Comparison of ENCODE assay signal across 9 cellular contexts in the genomic region with DNA sequence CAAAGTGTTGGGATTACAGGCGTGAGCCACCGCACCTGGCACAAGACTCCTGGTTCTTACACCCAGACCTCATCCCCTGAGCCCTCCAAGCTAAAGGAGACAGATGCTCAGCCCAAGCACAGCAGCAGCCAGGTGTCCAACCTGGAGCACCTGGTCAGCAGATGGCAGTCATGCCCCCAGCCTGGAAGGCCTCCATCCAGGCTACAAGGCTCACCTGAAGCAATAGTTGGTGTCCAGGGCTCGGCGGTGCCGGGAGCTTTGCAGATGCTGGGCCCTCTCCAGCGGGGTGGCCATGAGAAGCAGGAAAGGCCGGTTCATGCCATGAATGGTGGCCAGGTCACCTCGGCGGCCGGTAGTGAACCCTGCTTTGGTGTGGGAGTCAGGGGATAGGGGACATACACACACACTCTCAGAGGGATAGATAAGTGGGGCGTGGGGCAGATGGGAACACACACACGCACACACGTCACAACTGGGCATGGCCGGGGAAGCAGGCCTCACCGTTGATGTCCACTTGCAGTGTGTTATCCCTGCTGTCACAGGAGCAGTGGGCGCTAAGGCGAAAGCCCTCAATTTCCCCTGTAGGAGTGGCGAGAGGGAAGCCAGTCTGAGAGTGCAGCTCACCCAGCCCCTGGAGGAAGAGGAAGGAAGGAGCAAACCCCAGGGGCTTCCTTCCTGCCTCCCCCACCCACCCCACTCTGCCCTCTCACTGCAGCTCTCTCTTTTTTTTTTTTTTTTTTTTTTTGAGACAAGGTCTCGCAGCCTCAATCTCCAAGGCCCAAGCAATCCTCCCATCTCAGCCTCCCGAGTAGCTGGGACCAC. TPM values are rescaled to one million over a fixed set of nuclear protein-coding genes. Genes with fewer than 3 reads are reported as not detected.
DNase-seq lines count a peak whose midpoint lies in the region; ATAC-seq and TF ChIP-seq lines count a peak whose summit lies in the region.
"Had no signal": no experiment of that assay in that cellular context is flagged by ENCODE, and none has a peak within 500 bp of the region (broad histone marks: within the 10 kb centered on the region; RNA-seq: fewer than 3 reads in every experiment).

No MANE protein-coding gene starts in this region.

- H3K9me3 ChIP-seq in right lobe of liver (no peaks in the 10 kb centered on the region), osteoblast (ENCODE audit: low read depth, low read length) (no peaks in the 10 kb centered on the region)

- TF ChIP-seq CTCF in right lobe of liver (IDR thresholded peaks at IDR 0.05): peak in 1 of 4 donors; percentile 11
- no peak for TF ChIP-seq CTCF in osteoblast (IDR thresholded peaks at IDR 0.05; ENCODE audit: extremely low read depth, low read depth, low read length)

- H2AFZ ChIP-seq in osteoblast (ENCODE audit: low read length): no peak overlapping the region

- DNase-seq in CD1c-positive myeloid dendritic cell (ENCODE audit: extremely low spot score) (peak; percentile 32), GDM1 (lab: John Stamatoyannopoulos, UW) (peak; percentile 45), UCSD-AML1 (lab: John Stamatoyannopoulos, UW; ENCODE audit: unreplicated experiment) (peak; percentile 60), right lobe of liver (peak in 1 of 3 donors; percentile 50), osteoblast (ENCODE audit: insufficient read length, low spot score, missing footprints) (no peak), NCI-H2107 (lab: John Stamatoyannopoulos, UW) (no peak), SIG-M5 (lab: John Stamatoyannopoulos, UW) (no peak)
- DNase-seq: SW 1271 had no signal

- ATAC-seq in right lobe of liver: peak; percentile 50 to 61 (median 56)
- no peak for ATAC-seq in GM21390 (IDR thresholded peaks at IDR 0.05; ENCODE audit: unreplicated experiment)

- H4K20me1 ChIP-seq in osteoblast (ENCODE audit: insufficient read depth, low read length): peaks cover 23% of the 10 kb centered on the region

- H3K79me2 ChIP-seq in osteoblast (ENCODE audit: insufficient read depth, low read length): peaks cover 22% of the 10 kb centered on the region

- H3K36me3 ChIP-seq in right lobe of liver: peaks cover 0 to 10% (median 0%) of the 10 kb centered on the region in 4 donors
- peaks cover 59% of the 10 kb centered on the region for H3K36me3 ChIP-seq in osteoblast (ENCODE audit: insufficient read depth, low read length)

- no peak for TF ChIP-seq POLR2A in right lobe of liver (IDR thresholded peaks at IDR 0.05)

- intact Hi-C loops in right lobe of liver (cut with DNase I): no loop called here

- H3K27ac ChIP-seq in right lobe of liver: no peak overlapping the region
- no peak overlapping the region for H3K27ac ChIP-seq in osteoblast (ENCODE audit: low read depth, low read length)

- H3K27me3 ChIP-seq in right lobe of liver (no peaks in the 10 kb centered on the region), osteoblast (ENCODE audit: insufficient read depth, low read length) (no peaks in the 10 kb centered on the region)

- H3K4me1 ChIP-seq in right lobe of liver (no peaks in the 10 kb centered on the region), osteoblast (ENCODE audit: insufficient read depth, low read length) (no peaks in the 10 kb centered on the region)

- WGBS in right lobe of liver (ENCODE audit: insufficient coverage, low coverage, low lambda C conversion rate, missing lambda C conversion rate): 66% methylated on average over 10 of the region's 20 CpGs

- H3K4me3 ChIP-seq in right lobe of liver (no peak overlapping the region), osteoblast (ENCODE audit: insufficient read depth, low read length) (no peak overlapping the region)

- H3K4me2 ChIP-seq in osteoblast (ENCODE audit: insufficient read depth, low read length): no peak overlapping the region

RNA-seq across cellular contexts. Expression of gene TGFB1, which starts 11.8 kb away (rescaled TPM):
- 10 to 100 TPM in 2 of 6 experiments, 1 to 10 TPM in 4; 4.9 to 19.1 (median 8.5) TPM for total RNA-seq in right lobe of liver
- total RNA-seq in osteoblast: 17.4 and 21.2 TPM in 2 replicates

RNA-seq across cellular contexts. Expression of gene B9D2, which starts 22.1 kb away (rescaled TPM):
- total RNA-seq in right lobe of liver: 1 to 10 TPM; 1.7 to 4.4 (median 2.6) TPM
- 5.6 and 6.5 TPM in 2 replicates for total RNA-seq in osteoblast

RNA-seq across cellular contexts. Expression of gene CCDC97, which starts 31.9 kb away (rescaled TPM):
- total RNA-seq in right lobe of liver: 1 to 10 TPM; 4.6 to 7.2 (median 6.9) TPM
- total RNA-seq in osteoblast: 9.0 and 11.2 TPM in 2 replicates

RNA-seq across cellular contexts. Expression of gene TMEM91, which starts 34.5 kb away (rescaled TPM):
- total RNA-seq in right lobe of liver (1 to 10 TPM; 1.8 to 4.1 (median 3.0) TPM), osteoblast (5.9 and 6.2 TPM in 2 replicates)

RNA-seq across cellular contexts. Expression of gene EXOSC5, which starts 55.3 kb away (rescaled TPM):
- 10 to 100 TPM in 5 of 6 experiments, 1 to 10 TPM in 1; 6.1 to 26.6 (median 14.1) TPM for total RNA-seq in right lobe of liver
- 13.3 and 14.5 TPM in 2 replicates for total RNA-seq in osteoblast

Comparison
In these comparisons a context has a peak if more than half of its experiments do, and no peak if none do; other contexts are left out.
1. DNase-seq: peak in CD1c-positive myeloid dendritic cell (single experiment), GDM1 (single experiment) and UCSD-AML1 (single experiment); none in osteoblast (single experiment), NCI-H2107 (single experiment) and SIG-M5 (single experiment).